9 cellular contexts compared by ENCODE assay signal in the genomic region with DNA sequence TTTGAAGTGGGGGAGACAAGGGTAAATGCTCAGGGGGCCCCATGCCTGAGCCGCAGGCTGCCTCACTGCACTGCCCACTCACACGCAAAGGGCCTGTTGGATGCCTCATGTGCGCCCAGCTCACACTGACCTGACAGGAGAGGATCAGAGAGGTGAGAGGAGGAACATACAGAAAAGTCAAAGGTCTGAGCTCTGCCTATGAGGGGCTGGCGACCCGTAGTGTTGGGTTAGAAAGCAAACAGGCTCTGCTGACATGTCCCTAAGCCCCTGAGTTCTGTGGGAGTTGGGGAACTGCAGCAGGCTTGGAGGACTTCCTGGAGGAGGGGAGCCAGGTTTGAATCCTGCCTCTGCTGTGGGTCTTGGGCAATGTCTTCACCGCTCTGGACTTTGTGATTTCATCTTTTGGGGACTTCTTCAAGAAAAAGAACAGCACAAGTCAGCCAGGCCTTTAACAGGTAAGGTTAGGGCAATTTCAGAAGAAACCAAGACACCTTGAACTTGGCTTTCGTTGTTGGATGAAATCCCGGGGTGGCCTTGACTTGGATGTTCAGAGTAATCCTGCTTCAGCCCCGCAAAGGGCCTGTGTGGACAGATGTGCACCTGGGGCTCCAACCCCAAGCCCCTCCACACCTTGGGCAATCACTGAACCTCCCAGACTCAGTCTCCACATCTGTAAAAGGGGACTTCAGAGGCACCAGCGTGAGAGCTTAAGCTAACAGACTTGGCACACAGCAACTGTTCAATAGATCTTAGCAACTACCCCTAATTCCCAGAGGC.
DNase-seq lines count a peak whose midpoint lies in the region; ATAC-seq and TF ChIP-seq lines count a peak whose summit lies in the region.
"Had no signal": no experiment of that assay in that cellular context is flagged by ENCODE, and none has a peak within 500 bp of the region (broad histone marks: within the 10 kb centered on the region; RNA-seq: fewer than 3 reads in every experiment).

No MANE protein-coding gene starts in this region.

- H3K9me3 ChIP-seq in left ventricle myocardium inferior (replicated peaks) = no peaks in the 10 kb centered on the region
- no peaks in the 10 kb centered on the region for H3K9me3 ChIP-seq in esophagus muscularis mucosa
- H3K9me3 ChIP-seq in prostate gland = no peaks in the 10 kb centered on the region
- H3K9me3 ChIP-seq in naive thymus-derived CD4-positive, alpha-beta T cell (ENCODE audit: control insufficient read depth in 2 of 3, low read length in 3 of 3) = no peaks in the 10 kb centered on the region

- H3K27ac ChIP-seq in left ventricle myocardium inferior (replicated peaks) = peak overlapping the region; percentile 92
- H3K27ac ChIP-seq in esophagus muscularis mucosa (replicated peaks in 1 of 4) = peak overlapping the region; percentile 89 to 96 (median 95)
- peak overlapping the region; percentile 78 to 88 for H3K27ac ChIP-seq in prostate gland
- H3K27ac ChIP-seq in naive thymus-derived CD4-positive, alpha-beta T cell (ENCODE audit: low read depth, low read length) = no peak overlapping the region

- peak overlapping the region in 2 of 9 donors; percentile 37 to 38 for H3K27ac Mint-ChIP-seq in naive thymus-derived CD4-positive, alpha-beta T cell

- CTCF ChIA-PET in naive thymus-derived CD4-positive, alpha-beta T cell (lab: Charles Lee) = no interaction called here

- peaks cover 5 to 17% (median 7%) of the 10 kb centered on the region in 5 donors for H3K27me3 Mint-ChIP-seq in naive thymus-derived CD4-positive, alpha-beta T cell
- H3K27me3 Mint-ChIP-seq: central memory CD8-positive, alpha-beta T cell had no signal

- no peaks in the 10 kb centered on the region for H3K36me3 ChIP-seq in left ventricle myocardium inferior
- no peaks in the 10 kb centered on the region for H3K36me3 ChIP-seq in esophagus muscularis mucosa
- no peaks in the 10 kb centered on the region for H3K36me3 ChIP-seq in prostate gland
- H3K36me3 ChIP-seq in naive thymus-derived CD4-positive, alpha-beta T cell (ENCODE audit: control insufficient read depth in 2 of 3, insufficient read depth in 3 of 3, low read length in 3 of 3) = no peaks in the 10 kb centered on the region

- no peak for TF ChIP-seq EP300 in esophagus muscularis mucosa (IDR thresholded peaks at IDR 0.05)

- no peak for ATAC-seq in left cardiac atrium
- ATAC-seq in naive thymus-derived CD4-positive, alpha-beta T cell = no peak

- TF ChIP-seq CTCF in left ventricle myocardium inferior (IDR thresholded peaks at IDR 0.05; ENCODE audit: borderline replicate concordance) (no peak), esophagus muscularis mucosa (IDR thresholded peaks at IDR 0.05) (no peak), prostate gland (IDR thresholded peaks at IDR 0.05) (no peak)

- TF ChIP-seq POLR2A in esophagus muscularis mucosa (IDR thresholded peaks at IDR 0.05; ENCODE audit: low read depth) (no peak), prostate gland (IDR thresholded peaks at IDR 0.05) (no peak)

- H3K9me3 Mint-ChIP-seq in naive thymus-derived CD4-positive, alpha-beta T cell = no peaks in the 10 kb centered on the region
- H3K9me3 Mint-ChIP-seq: central memory CD8-positive, alpha-beta T cell had no signal

- peaks cover 7 to 14% (median 11%) of the 10 kb centered on the region in 7 donors for H3K4me1 Mint-ChIP-seq in naive thymus-derived CD4-positive, alpha-beta T cell
- H3K4me1 Mint-ChIP-seq: central memory CD8-positive, alpha-beta T cell had no signal

- H3K4me1 ChIP-seq in left ventricle myocardium inferior = peaks cover 34% of the 10 kb centered on the region
- peaks cover 20 to 87% (median 79%) of the 10 kb centered on the region in 4 donors for H3K4me1 ChIP-seq in esophagus muscularis mucosa
- H3K4me1 ChIP-seq in prostate gland (replicated peaks) = peaks cover 12% of the 10 kb centered on the region
- H3K4me1 ChIP-seq in naive thymus-derived CD4-positive, alpha-beta T cell (ENCODE audit: control insufficient read depth in 2 of 2, insufficient read depth in 2 of 2, low read length in 2 of 2) = peaks cover 0 to 5% of the 10 kb centered on the region in 2 donors

- H3K36me3 Mint-ChIP-seq in naive thymus-derived CD4-positive, alpha-beta T cell = no peaks in the 10 kb centered on the region

- POLR2A ChIA-PET in naive thymus-derived CD4-positive, alpha-beta T cell (lab: Charles Lee) = no interaction called here

- H3K27me3 ChIP-seq in left ventricle myocardium inferior (ENCODE audit: low read depth) (no peaks in the 10 kb centered on the region), esophagus muscularis mucosa (no peaks in the 10 kb centered on the region), prostate gland (replicated peaks; ENCODE audit: insufficient read depth) (no peaks in the 10 kb centered on the region)
- no peaks in the 10 kb centered on the region for H3K27me3 ChIP-seq in naive thymus-derived CD4-positive, alpha-beta T cell (ENCODE audit: control insufficient read depth in 2 of 2, insufficient read depth in 2 of 2, low read length in 2 of 2)

- H3K4me3 ChIP-seq in left ventricle myocardium inferior = no peak overlapping the region
- no peak overlapping the region for H3K4me3 ChIP-seq in esophagus muscularis mucosa
- no peak overlapping the region for H3K4me3 ChIP-seq in prostate gland
- H3K4me3 ChIP-seq in naive thymus-derived CD4-positive, alpha-beta T cell (ENCODE audit: low read length) = no peak overlapping the region

- 87% methylated on average over 10 of the region's 10 CpGs for WGBS in esophagus muscularis mucosa
- WGBS in prostate gland = 89% methylated on average over 10 of the region's 10 CpGs

- DNase-seq in left ventricle myocardium inferior (no peak), left cardiac atrium (no peak), esophagus muscularis mucosa (ENCODE audit: extremely low spot score) (no peak), prostate gland (ENCODE audit: low spot score) (no peak), kidney glomerular epithelial cell (lab: John Stamatoyannopoulos, UW) (no peak), globus pallidus (ENCODE audit: low spot score) (no peak)
- DNase-seq in central memory CD4-positive, alpha-beta T cell = no peak
- no peak for DNase-seq in naive thymus-derived CD4-positive, alpha-beta T cell

- H3K4me3 Mint-ChIP-seq in naive thymus-derived CD4-positive, alpha-beta T cell = peak overlapping the region in 3 of 10 donors; percentile 47 to 66 (median 62)
- H3K4me3 Mint-ChIP-seq: central memory CD8-positive, alpha-beta T cell had no signal

- intact Hi-C loops in left ventricle myocardium inferior (cut with micrococcal nuclease) = no loop called here
- intact Hi-C loops in left cardiac atrium (cut with DNase I) = loop anchor here (5.0 to 10.0 kb wide), 2 partner anchors 62 to 180 kb away; partner anchors contain the start of gene NCOR2 (in 1 of the 2)
- intact Hi-C loops in esophagus muscularis mucosa (cut with DNase I) = loop anchor here (10.0 kb wide), 1 partner anchor 62 kb away; no protein-coding TSS in a partner anchor
- intact Hi-C loops in prostate gland (cut with DNase I) = loop anchor here (10.0 kb wide), 1 partner anchor 232 kb away; no protein-coding TSS in a partner anchor
- intact Hi-C loops in naive thymus-derived CD4-positive, alpha-beta T cell (cut with micrococcal nuclease) = no loop called here

Comparison
In these comparisons a context has a peak if more than half of its experiments do, and no peak if none do; other contexts are left out.
1. intact Hi-C loops: an anchor here in left cardiac atrium (5.0 to 10.0 kb wide), esophagus muscularis mucosa (10.0 kb wide) and prostate gland (10.0 kb wide); none called in left ventricle myocardium inferior and naive thymus-derived CD4-positive, alpha-beta T cell.